ENCODE assay signal across 23 cellular contexts in genomic region chr7:128234475-128234874, GRCh38. TPM values are rescaled to one million over a fixed set of nuclear protein-coding genes. Genes with fewer than 3 reads are reported as not detected.
"Had no signal": no experiment of that assay in that cellular context is flagged by ENCODE, and none has a peak within 500 bp of the region (broad histone marks: within the 10 kb centered on the region; RNA-seq: fewer than 3 reads in every experiment).

No MANE protein-coding gene starts in this region.

- H3K9me3 ChIP-seq: SJSA1 had no signal

- DNase-seq: IMR-90, Kasumi-1, MM.1S, NCI-H1092 treated with DMSO at 0.1 percent for 48 hours, NCI-H1436, NCI-H187, NCI-H2029, NCI-H2081 treated with DMSO at 0.1 percent for 48 hours, NCI-H2171, NCI-H226, NCI-H446, NCI-H510A, NCI-H524 treated with DMSO at 0.1 percent for 48 hours, NCI-H69, NCI-H774, Right ventricle myocardium superior, RPMI8226, SIG-M5 had no signal

- H3K4me3 ChIP-seq: SJSA1, SK-N-MC had no signal

- H3K27ac ChIP-seq: KMS-11, SJSA1, SK-N-MC had no signal

- H3K36me3 ChIP-seq: SJSA1 had no signal

- H3K4me1 ChIP-seq: SJSA1 had no signal

RNA-seq across cellular contexts. Expression of gene LEP, which starts 6.6 kb away (rescaled TPM):
- total RNA-seq: HT-29, IMR-90, M059J, SJSA1 had no signal
- polyA plus RNA-seq: IMR-90 had no signal
